Comparison of ENCODE assay signal across 8 cellular contexts in genomic region chr1:95116666-95117206, GRCh38. TPM values are rescaled to one million over a fixed set of nuclear protein-coding genes. Genes with fewer than 3 reads are reported as not detected.
DNase-seq lines count a peak whose midpoint lies in the region; ATAC-seq and TF ChIP-seq lines count a peak whose summit lies in the region.

No MANE protein-coding gene starts in this region.

- H3K27me3 ChIP-seq in right cardiac atrium (ENCODE audit: control insufficient read depth, insufficient read depth), result no peaks in the 10 kb centered on the region
- H3K27me3 ChIP-seq in psoas muscle (ENCODE audit: insufficient read depth in 3 of 3, low read length in 2 of 3), result no peaks in the 10 kb centered on the region

- peak; percentile 46 for TF ChIP-seq CTCF in psoas muscle (IDR thresholded peaks at IDR 0.05)

- WGBS in right cardiac atrium, result under 1% methylated on average over 17 of the region's 17 CpGs
- WGBS in psoas muscle, 3 donors, result 2 to 4% (median 3%) methylated on average over 17 of the region's 17 CpGs

- H3K4me3 ChIP-seq in GM08714 (ENCODE audit: low read length) (peak overlapping the region; percentile 65), right cardiac atrium (ENCODE audit: low read length) (peak overlapping the region; percentile 96), psoas muscle (peak overlapping the region; percentile 78)

- H3K27ac ChIP-seq in right cardiac atrium (ENCODE audit: low read length) (peak overlapping the region; percentile 85), psoas muscle (peak overlapping the region; percentile 79)

- peak; percentile 61 for DNase-seq in NCI-H1092 (lab: John Stamatoyannopoulos, UW)
- DNase-seq in SKM-1 (lab: John Stamatoyannopoulos, UW; ENCODE audit: unreplicated experiment), result peak; percentile 32
- DNase-seq in amniotic stem cell (lab: John Stamatoyannopoulos, UW), result peak; percentile 2
- DNase-seq in right cardiac atrium, result peak; percentile 42 to 78 (median 74)
- peak; percentile 29 to 61 for DNase-seq in psoas muscle

- H3K36me3 ChIP-seq in psoas muscle (ENCODE audit: insufficient read depth in 1 of 2, low read depth in 1 of 2), result no peaks in the 10 kb centered on the region

- intact Hi-C loops in right cardiac atrium (cut with DNase I) (loop anchor here in 2 of 4 donors (5.0 to 10.0 kb wide), 2 partner anchors 116 to 118 kb away; partner anchors contain the start of gene RWDD3 (in 2 of the 2)), psoas muscle (cut with DNase I) (loop anchor here (5.0 kb wide), 3 partner anchors 34 to 116 kb away; partner anchors contain the start of genes ALG14 (in 1 of the 2) and RWDD3 (in 1 of the 2))

- H3K4me1 ChIP-seq in right cardiac atrium (ENCODE audit: control insufficient read depth, insufficient read depth, low read length) (peaks cover 2% of the 10 kb centered on the region), psoas muscle (peaks cover 13% of the 10 kb centered on the region)

- H3K9me3 ChIP-seq in right cardiac atrium (ENCODE audit: control insufficient read depth, low read length) (no peaks in the 10 kb centered on the region), psoas muscle (no peaks in the 10 kb centered on the region)

- peak; percentile 56 for ATAC-seq in HG02571 (IDR thresholded peaks at IDR 0.05; ENCODE audit: unreplicated experiment)
- peak; percentile 82 to 84 for ATAC-seq in right cardiac atrium
- ATAC-seq in psoas muscle, result peak; percentile 58 to 75 (median 68)
- no peak for ATAC-seq in HG03097 (IDR thresholded peaks at IDR 0.05; ENCODE audit: low FRiP score, unreplicated experiment)

RNA-seq across cellular contexts. Expression of gene TLCD4, which starts 0.4 kb away (rescaled TPM):
- total RNA-seq in right cardiac atrium (10 to 100 TPM; 70.0 to 91.6 (median 77.6) TPM), psoas muscle (10 to 100 TPM; 14.3 to 26.9 (median 20.0) TPM)
- polyA plus RNA-seq in right cardiac atrium (18.2 TPM), psoas muscle (10 to 100 TPM in 1 of 3 donors, 1 to 10 TPM in 1, under 1 TPM in 1; 0.69 to 11.2 (median 4.3) TPM)

RNA-seq across cellular contexts. Expression of gene ALG14, which starts 44.0 kb away (rescaled TPM):
- 1 to 10 TPM; 3.4 to 7.4 (median 3.7) TPM for total RNA-seq in right cardiac atrium
- 0.97 TPM for polyA plus RNA-seq in right cardiac atrium
- 1 to 10 TPM; 1.8 to 2.7 (median 2.4) TPM for total RNA-seq in psoas muscle
- polyA plus RNA-seq in psoas muscle, result 1 to 10 TPM in 1 of 3 donors, under 1 TPM in 2; 0.48 to 2.1 (median 0.95) TPM

Comparison
In these comparisons a context has a peak if more than half of its experiments do, and no peak if none do; other contexts are left out.
1. DNase-seq: peak in every context shown above with its lines; median percentile 74 in right cardiac atrium; 61 in NCI-H1092; 45 in psoas muscle; 32 in SKM-1; 2 in amniotic stem cell.